9 cellular contexts compared by ENCODE assay signal in the genomic region with DNA sequence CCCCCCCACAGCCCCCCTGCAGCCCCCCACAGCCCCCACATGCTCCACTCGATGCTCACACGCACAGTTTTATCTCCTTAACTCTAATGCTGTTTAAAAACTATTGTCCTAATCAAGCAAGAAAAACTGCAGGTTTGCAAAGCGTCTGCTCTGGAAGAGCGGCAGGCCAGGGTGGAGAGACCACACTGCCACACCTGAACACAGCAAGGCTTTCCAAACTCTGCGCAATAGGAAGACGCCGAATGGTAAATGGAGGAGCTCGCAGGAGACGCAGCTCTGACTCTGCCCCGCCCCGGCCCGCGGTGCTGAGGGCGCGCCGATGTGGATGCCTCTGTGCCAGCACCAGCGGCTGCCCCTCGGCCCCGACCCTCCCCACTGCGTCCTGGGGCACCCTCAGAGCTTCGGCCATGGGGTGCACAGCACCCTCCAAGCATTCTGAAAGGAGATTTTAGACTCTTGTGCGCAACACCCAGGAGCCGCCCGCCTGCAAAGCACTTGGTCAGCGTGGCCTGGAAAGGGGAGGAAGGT. TPM values are rescaled to one million over a fixed set of nuclear protein-coding genes. Genes with fewer than 3 reads are reported as not detected.
DNase-seq lines count a peak whose midpoint lies in the region; ATAC-seq and TF ChIP-seq lines count a peak whose summit lies in the region.
"Had no signal": no experiment of that assay in that cellular context is flagged by ENCODE, and none has a peak within 500 bp of the region (broad histone marks: within the 10 kb centered on the region; RNA-seq: fewer than 3 reads in every experiment).

No MANE protein-coding gene starts in this region.

- 33% methylated on average over 22 of the region's 25 CpGs for WGBS in smooth muscle cell (ENCODE audit: low lambda C conversion rate)

- peaks cover 56% of the 10 kb centered on the region for H3K79me2 ChIP-seq in smooth muscle cell (ENCODE audit: low read depth)

- ATAC-seq in RWPE2 (ENCODE audit: low read depth), result peak; percentile 50; the same call in 2 of the 3 replicates
- ATAC-seq in foreskin keratinocyte, result peak; percentile 58
- no peak for ATAC-seq in GM21447 (IDR thresholded peaks at IDR 0.05; ENCODE audit: unreplicated experiment)
- ATAC-seq in GM21576 (IDR thresholded peaks at IDR 0.05; ENCODE audit: unreplicated experiment), result no peak

- H3K27me3 ChIP-seq in RWPE2 (ENCODE audit: insufficient read depth, poor library complexity, severe bottlenecking) (no peaks in the 10 kb centered on the region), foreskin keratinocyte (no peaks in the 10 kb centered on the region), smooth muscle cell (ENCODE audit: low read depth) (no peaks in the 10 kb centered on the region)
- H3K27me3 ChIP-seq: colonic mucosa had no signal

- no peak overlapping the region for H3K4me2 ChIP-seq in smooth muscle cell

- H3K27ac ChIP-seq in RWPE2 (ENCODE audit: poor library complexity, severe bottlenecking) (no peak overlapping the region), foreskin keratinocyte (no peak overlapping the region), smooth muscle cell (ENCODE audit: low read depth) (peak overlapping the region; percentile 53)
- H3K27ac ChIP-seq: colonic mucosa had no signal

- TF ChIP-seq CTCF in RWPE2 (IDR thresholded peaks at IDR 0.05; ENCODE audit: poor library complexity, severe bottlenecking), result no peak
- TF ChIP-seq CTCF in foreskin keratinocyte (conservative IDR thresholded peaks at IDR 0.05), result no peak
- no peak for TF ChIP-seq CTCF in smooth muscle cell (IDR thresholded peaks at IDR 0.05; ENCODE audit: borderline replicate concordance, insufficient read depth, poor library complexity, severe bottlenecking)

- H3K4me1 ChIP-seq in RWPE2 (ENCODE audit: insufficient read depth, poor library complexity, severe bottlenecking) (no peaks in the 10 kb centered on the region), foreskin keratinocyte (no peaks in the 10 kb centered on the region), smooth muscle cell (ENCODE audit: low read depth) (peaks cover 16% of the 10 kb centered on the region)
- H3K4me1 ChIP-seq: colonic mucosa had no signal

- no peak overlapping the region for H3K9ac ChIP-seq in smooth muscle cell (ENCODE audit: low read depth)

- H3K4me3 ChIP-seq in RWPE2 (ENCODE audit: severe bottlenecking) (no peak overlapping the region), smooth muscle cell (no peak overlapping the region)
- H3K4me3 ChIP-seq: colonic mucosa had no signal

- DNase-seq in NCI-H1105 treated with DMSO at 0.1 percent for 48 hours (lab: John Stamatoyannopoulos, UW) (peak; percentile 3), NCI-H1105 (lab: John Stamatoyannopoulos, UW) (no peak), RWPE2 (ENCODE audit: low spot score) (no peak), foreskin keratinocyte (peak in 1 of 2 donors; percentile 68), smooth muscle cell (lab: John Stamatoyannopoulos, UW; ENCODE audit: unreplicated experiment) (no peak), GOT3 (lab: John Stamatoyannopoulos, UW) (no peak)

- H3K36me3 ChIP-seq in RWPE2 (ENCODE audit: low read depth), result no peaks in the 10 kb centered on the region
- H3K36me3 ChIP-seq in smooth muscle cell (ENCODE audit: low read depth), result no peaks in the 10 kb centered on the region
- H3K36me3 ChIP-seq: colonic mucosa had no signal

- peaks cover 75% of the 10 kb centered on the region for H4K20me1 ChIP-seq in smooth muscle cell (ENCODE audit: low read depth)

- H3F3A ChIP-seq in smooth muscle cell (ENCODE audit: low read depth), result peaks cover 8% of the 10 kb centered on the region

- H3K9me3 ChIP-seq in RWPE2 (ENCODE audit: severe bottlenecking) (no peaks in the 10 kb centered on the region), smooth muscle cell (replicated peaks; ENCODE audit: low read depth) (no peaks in the 10 kb centered on the region)
- H3K9me3 ChIP-seq: colonic mucosa had no signal

- H2AFZ ChIP-seq in smooth muscle cell (ENCODE audit: low read depth), result no peak overlapping the region

RNA-seq across cellular contexts. Expression of gene RASA3, which starts 32.4 kb away (rescaled TPM):
- 7.7 and 9.2 TPM in 2 replicates for total RNA-seq in foreskin keratinocyte
- 4.1 and 4.8 TPM in 2 replicates for polyA plus RNA-seq in foreskin keratinocyte
- total RNA-seq in smooth muscle cell, result 21.3 and 23.4 TPM in 2 replicates
- 24.4 and 26.8 TPM in 2 replicates for polyA plus RNA-seq in smooth muscle cell

Comparison
In these comparisons a context has a peak if more than half of its experiments do, and no peak if none do; other contexts are left out.
1. ATAC-seq: peak in RWPE2 (single experiment) and foreskin keratinocyte (single experiment); none in GM21447 (single experiment) and GM21576 (single experiment).